In genomic region chr5:10304932-10305331, GRCh38 we compare ENCODE assay signal across 1 cellular context.
TF ChIP-seq lines count a peak whose summit lies in the region.

No MANE protein-coding gene starts in this region.

TF ChIP-seq in HepG2, 621 proteins besides CTCF, POLR2A, EP300 and RAD21:
- no peak for TF ChIP-seq DRAP1 (CRISPR knock-in tag; IDR thresholded peaks at IDR 0.05)
- TF ChIP-seq, protein P1, sequence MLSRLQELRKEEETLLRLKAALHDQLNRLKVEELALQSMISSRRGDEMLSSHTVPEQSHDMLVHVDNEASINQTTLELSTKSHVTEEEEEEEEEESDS (CRISPR knock-in tag; IDR thresholded peaks at IDR 0.05; ENCODE audit: borderline replicate concordance) = no peak
- no peak for TF ChIP-seq ZFX (CRISPR knock-in tag; IDR thresholded peaks at IDR 0.05; ENCODE audit: low read depth)
- TF ChIP-seq, protein P2, sequence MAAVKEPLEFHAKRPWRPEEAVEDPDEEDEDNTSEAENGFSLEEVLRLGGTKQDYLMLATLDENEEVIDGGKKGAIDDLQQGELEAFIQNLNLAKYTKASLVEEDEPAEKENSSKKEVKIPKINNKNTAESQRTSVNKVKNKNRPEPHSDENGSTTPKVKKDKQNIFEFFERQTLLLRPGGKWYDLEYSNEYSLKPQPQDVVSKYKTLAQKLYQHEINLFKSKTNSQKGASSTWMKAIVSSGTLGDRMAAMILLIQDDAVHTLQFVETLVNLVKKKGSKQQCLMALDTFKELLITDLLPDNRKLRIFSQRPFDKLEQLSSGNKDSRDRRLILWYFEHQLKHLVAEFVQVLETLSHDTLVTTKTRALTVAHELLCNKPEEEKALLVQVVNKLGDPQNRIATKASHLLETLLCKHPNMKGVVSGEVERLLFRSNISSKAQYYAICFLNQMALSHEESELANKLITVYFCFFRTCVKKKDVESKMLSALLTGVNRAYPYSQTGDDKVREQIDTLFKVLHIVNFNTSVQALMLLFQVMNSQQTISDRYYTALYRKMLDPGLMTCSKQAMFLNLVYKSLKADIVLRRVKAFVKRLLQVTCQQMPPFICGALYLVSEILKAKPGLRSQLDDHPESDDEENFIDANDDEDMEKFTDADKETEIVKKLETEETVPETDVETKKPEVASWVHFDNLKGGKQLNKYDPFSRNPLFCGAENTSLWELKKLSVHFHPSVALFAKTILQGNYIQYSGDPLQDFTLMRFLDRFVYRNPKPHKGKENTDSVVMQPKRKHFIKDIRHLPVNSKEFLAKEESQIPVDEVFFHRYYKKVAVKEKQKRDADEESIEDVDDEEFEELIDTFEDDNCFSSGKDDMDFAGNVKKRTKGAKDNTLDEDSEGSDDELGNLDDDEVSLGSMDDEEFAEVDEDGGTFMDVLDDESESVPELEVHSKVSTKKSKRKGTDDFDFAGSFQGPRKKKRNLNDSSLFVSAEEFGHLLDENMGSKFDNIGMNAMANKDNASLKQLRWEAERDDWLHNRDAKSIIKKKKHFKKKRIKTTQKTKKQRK (IDR thresholded peaks at IDR 0.05; ENCODE audit: low read length) = no peak
- TF ChIP-seq KAT7 (CRISPR knock-in tag; IDR thresholded peaks at IDR 0.05; ENCODE audit: borderline replicate concordance) = no peak
- TF ChIP-seq TAF15 (IDR thresholded peaks at IDR 0.05; ENCODE audit: low read depth, low read length, poor library complexity, severe bottlenecking) = no peak
- no peak for TF ChIP-seq TFE3 (CRISPR knock-in tag; IDR thresholded peaks at IDR 0.05)
- no peak for TF ChIP-seq SPEN (CRISPR knock-in tag; IDR thresholded peaks at IDR 0.05; ENCODE audit: low read depth)
- TF ChIP-seq, protein P3, sequence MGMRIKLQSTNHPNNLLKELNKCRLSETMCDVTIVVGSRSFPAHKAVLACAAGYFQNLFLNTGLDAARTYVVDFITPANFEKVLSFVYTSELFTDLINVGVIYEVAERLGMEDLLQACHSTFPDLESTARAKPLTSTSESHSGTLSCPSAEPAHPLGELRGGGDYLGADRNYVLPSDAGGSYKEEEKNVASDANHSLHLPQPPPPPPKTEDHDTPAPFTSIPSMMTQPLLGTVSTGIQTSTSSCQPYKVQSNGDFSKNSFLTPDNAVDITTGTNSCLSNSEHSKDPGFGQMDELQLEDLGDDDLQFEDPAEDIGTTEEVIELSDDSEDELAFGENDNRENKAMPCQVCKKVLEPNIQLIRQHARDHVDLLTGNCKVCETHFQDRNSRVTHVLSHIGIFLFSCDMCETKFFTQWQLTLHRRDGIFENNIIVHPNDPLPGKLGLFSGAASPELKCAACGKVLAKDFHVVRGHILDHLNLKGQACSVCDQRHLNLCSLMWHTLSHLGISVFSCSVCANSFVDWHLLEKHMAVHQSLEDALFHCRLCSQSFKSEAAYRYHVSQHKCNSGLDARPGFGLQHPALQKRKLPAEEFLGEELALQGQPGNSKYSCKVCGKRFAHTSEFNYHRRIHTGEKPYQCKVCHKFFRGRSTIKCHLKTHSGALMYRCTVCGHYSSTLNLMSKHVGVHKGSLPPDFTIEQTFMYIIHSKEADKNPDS (CRISPR knock-in tag; IDR thresholded peaks at IDR 0.05) = no peak
- no peak for TF ChIP-seq NFYC (CRISPR knock-in tag; IDR thresholded peaks at IDR 0.05)
